Comparison of ENCODE assay signal across 29 cellular contexts in the genomic region with DNA sequence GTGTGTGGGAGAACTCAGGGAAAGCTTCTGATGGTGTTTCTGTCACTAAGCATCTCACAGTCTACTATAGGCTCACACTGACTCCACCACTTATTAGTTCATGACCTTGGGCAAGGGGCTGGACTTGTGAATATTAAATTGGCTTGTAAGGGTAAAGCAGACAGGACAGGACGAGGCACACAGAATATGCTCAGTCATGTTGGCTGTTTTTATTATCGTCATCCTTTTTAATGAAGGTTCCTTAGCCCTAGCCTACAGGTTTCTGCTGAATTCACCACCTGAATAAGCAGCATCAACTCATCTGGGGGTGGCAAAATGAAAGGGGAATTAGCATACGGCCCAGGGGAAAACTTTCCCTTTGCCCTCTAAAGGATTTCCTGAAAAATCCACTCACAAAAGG. TPM values are rescaled to one million over a fixed set of nuclear protein-coding genes. Genes with fewer than 3 reads are reported as not detected.
DNase-seq lines count a peak whose midpoint lies in the region; ATAC-seq, FAIRE-seq and TF ChIP-seq lines count a peak whose summit lies in the region.
"Had no signal": no experiment of that assay in that cellular context is flagged by ENCODE, and none has a peak within 500 bp of the region (broad histone marks: within the 10 kb centered on the region; RNA-seq: fewer than 3 reads in every experiment).

No MANE protein-coding gene starts in this region.

- H3K4me1 Mint-ChIP-seq in Caco-2 (ENCODE audit: low read depth, unreplicated experiment): peaks cover 73% of the 10 kb centered on the region
- H3K4me1 Mint-ChIP-seq in astrocyte (ENCODE audit: low read depth, unreplicated experiment): peaks cover 59% of the 10 kb centered on the region
- peaks cover 3% of the 10 kb centered on the region for H3K4me1 Mint-ChIP-seq in activated CD8-positive, alpha-beta T cell treated with anti-CD3 and anti-CD28 coated beads for 36 hours (ENCODE audit: low read depth)
- H3K4me1 Mint-ChIP-seq: activated CD4-positive, alpha-beta T cell treated with anti-CD3 and anti-CD28 coated beads for 36 hours; activated naive CD8-positive, alpha-beta T cell treated with anti-CD3 and anti-CD28 coated beads, Interleukin-2, amount 50 U/mL, for 24 hours; naive thymus-derived CD4-positive, alpha-beta T cell had no signal

- H3K9me3 Mint-ChIP-seq in Caco-2 (ENCODE audit: unreplicated experiment): no peaks in the 10 kb centered on the region
- peaks cover 2% of the 10 kb centered on the region for H3K9me3 Mint-ChIP-seq in astrocyte (ENCODE audit: unreplicated experiment)
- H3K9me3 Mint-ChIP-seq in activated CD8-positive, alpha-beta T cell treated with anti-CD3 and anti-CD28 coated beads for 36 hours: no peaks in the 10 kb centered on the region
- H3K9me3 Mint-ChIP-seq: activated naive CD8-positive, alpha-beta T cell treated with anti-CD3 and anti-CD28 coated beads, Interleukin-2, amount 50 U/mL, for 24 hours; activated T-cell treated with anti-CD3 and anti-CD28 coated beads, Interleukin-2, amount 50 U/mL, for 24 hours; CD8-positive, alpha-beta T cell had no signal

- H2AFZ ChIP-seq in astrocyte (ENCODE audit: low read depth, low read length): no peak overlapping the region

- FAIRE-seq in astrocyte (lab: Jason Lieb, UNC): no peak
- FAIRE-seq: A204.1, colon, TTC549 had no signal

- TF ChIP-seq POLR2A in prostate gland (IDR thresholded peaks at IDR 0.05): no peak

- WGBS in prostate gland: 38% methylated on average over 3 of the region's 3 CpGs

- BruUV-seq in Caco-2 (replicated peaks; lab: Mats Ljungman, UMichigan): no TSS peak

- H3K36me3 Mint-ChIP-seq in Caco-2 (ENCODE audit: insufficient read depth, unreplicated experiment) (peaks cover 9% of the 10 kb centered on the region), astrocyte (ENCODE audit: low read depth, unreplicated experiment) (no peaks in the 10 kb centered on the region)
- no peaks in the 10 kb centered on the region for H3K36me3 Mint-ChIP-seq in activated CD8-positive, alpha-beta T cell treated with anti-CD3 and anti-CD28 coated beads for 36 hours (ENCODE audit: low read depth)
- H3K36me3 Mint-ChIP-seq: CD8-positive, alpha-beta T cell; naive thymus-derived CD4-positive, alpha-beta T cell had no signal

- no peak for DNase-seq in Caco-2
- DNase-seq in astrocyte (ENCODE audit: low read depth): no peak
- peak; percentile 21 for DNase-seq in left kidney (ENCODE audit: low read depth, low spot score)
- DNase-seq in prostate gland (ENCODE audit: low spot score): no peak
- no peak for DNase-seq in activated CD8-positive, alpha-beta T cell treated with anti-CD3 and anti-CD28 coated beads for 36 hours
- DNase-seq in NCI-H526 (lab: John Stamatoyannopoulos, UW): no peak
- DNase-seq: activated CD4-positive, alpha-beta T cell treated with anti-CD3 and anti-CD28 coated beads for 36 hours; activated gamma-delta T cell treated with Interleukin-2 at 50 U/mL for 16 hours; activated naive CD8-positive, alpha-beta T cell treated with anti-CD3 and anti-CD28 coated beads, Interleukin-2, amount 50 U/mL, for 24 hours; activated T-cell treated with anti-CD3 and anti-CD28 coated beads, Interleukin-2, amount 50 U/mL, for 24 hours; brain microvascular endothelial cell; CD8-positive, alpha-beta T cell; DMS53; GDM1; Karpas-422; naive thymus-derived CD4-positive, alpha-beta T cell; right cardiac atrium; RPMI8226; stimulated activated CD4-positive, alpha-beta T cell treated with anti-CD3 and anti-CD28 coated beads, Interleukin-12 subunit alpha, Interleukin-12 subunit beta, amount 100 ng/mL, for 4 hours; stimulated activated CD4-positive, alpha-beta T cell treated with anti-CD3 and anti-CD28 coated beads, Interleukin-4, amount 100 ng/mL, for 24 hours; stimulated activated naive CD4-positive, alpha-beta T cell; T-helper 1 cell had no signal

- no peak for ATAC-seq in activated CD8-positive, alpha-beta T cell treated with anti-CD3 and anti-CD28 coated beads for 36 hours
- ATAC-seq in HG03439 (IDR thresholded peaks at IDR 0.05; ENCODE audit: unreplicated experiment) (no peak), HG02588 (IDR thresholded peaks at IDR 0.05; ENCODE audit: unreplicated experiment) (no peak)
- ATAC-seq: activated CD4-positive, alpha-beta T cell treated with anti-CD3 and anti-CD28 coated beads for 36 hours; activated naive CD8-positive, alpha-beta T cell treated with anti-CD3 and anti-CD28 coated beads, Interleukin-2, amount 50 U/mL, for 24 hours; CD8-positive, alpha-beta T cell; gastroesophageal sphincter; naive thymus-derived CD4-positive, alpha-beta T cell; right cardiac atrium had no signal

- TF ChIP-seq CTCF in Caco-2 (IDR thresholded peaks at IDR 0.05; ENCODE audit: insufficient read depth in 1 of 2, low read depth in 1 of 2, low read length in 1 of 2, severe bottlenecking in 1 of 2, unreplicated experiment in 1 of 2) (no peak), astrocyte (IDR thresholded peaks at IDR 0.05; ENCODE audit: insufficient read depth, low read depth, low read length) (no peak), prostate gland (IDR thresholded peaks at IDR 0.05) (no peak)
- no peak for TF ChIP-seq CTCF in activated CD8-positive, alpha-beta T cell treated with anti-CD3 and anti-CD28 coated beads for 36 hours (IDR thresholded peaks at IDR 0.05)

- H3K27ac ChIP-seq in astrocyte (ENCODE audit: low read depth, low read length) (peak overlapping the region; percentile 26), prostate gland (peak overlapping the region; percentile 63 to 79)
- H3K27ac ChIP-seq: brain microvascular endothelial cell, gastroesophageal sphincter had no signal

- H3K4me3 ChIP-seq in Caco-2 (ENCODE audit: low read depth, low read length) (no peak overlapping the region), astrocyte (ENCODE audit: insufficient read depth, low read depth, low read length) (no peak overlapping the region), prostate gland (no peak overlapping the region)
- H3K4me3 ChIP-seq: gastroesophageal sphincter had no signal

- intact Hi-C loops in Caco-2 (cut with micrococcal nuclease; ENCODE audit: unreplicated experiment) (loop anchor here (2.0 to 5.0 kb wide), 4 partner anchors 40 to 75 kb away; a partner anchor contains a TSS), prostate gland (cut with DNase I) (no loop called here)
- intact Hi-C loops in activated CD8-positive, alpha-beta T cell treated with anti-CD3 and anti-CD28 coated beads for 36 hours (cut with micrococcal nuclease): no loop called here

- H3K27me3 ChIP-seq in Caco-2 (replicated peaks; ENCODE audit: control insufficient read depth, insufficient read depth, low read length) (no peaks in the 10 kb centered on the region), astrocyte (ENCODE audit: insufficient read depth, low read length) (no peaks in the 10 kb centered on the region), prostate gland (replicated peaks; ENCODE audit: insufficient read depth) (no peaks in the 10 kb centered on the region)
- H3K27me3 ChIP-seq: brain microvascular endothelial cell, gastroesophageal sphincter had no signal

- H3K4me3 Mint-ChIP-seq in Caco-2 (ENCODE audit: unreplicated experiment): peak overlapping the region; percentile 41
- no peak overlapping the region for H3K4me3 Mint-ChIP-seq in astrocyte (ENCODE audit: unreplicated experiment)
- H3K4me3 Mint-ChIP-seq in activated CD8-positive, alpha-beta T cell treated with anti-CD3 and anti-CD28 coated beads for 36 hours: no peak overlapping the region
- H3K4me3 Mint-ChIP-seq: activated CD4-positive, alpha-beta T cell treated with anti-CD3 and anti-CD28 coated beads for 36 hours; activated naive CD8-positive, alpha-beta T cell treated with anti-CD3 and anti-CD28 coated beads, Interleukin-2, amount 50 U/mL, for 24 hours; activated T-cell treated with anti-CD3 and anti-CD28 coated beads, Interleukin-2, amount 50 U/mL, for 24 hours; CD8-positive, alpha-beta T cell; naive thymus-derived CD4-positive, alpha-beta T cell had no signal

- H3K9ac ChIP-seq in astrocyte (ENCODE audit: low read length): no peak overlapping the region

- H3K4me2 ChIP-seq in astrocyte (ENCODE audit: low read length): no peak overlapping the region

- H3K36me3 ChIP-seq in Caco-2 (ENCODE audit: control insufficient read depth, insufficient read depth, low read length) (no peaks in the 10 kb centered on the region), astrocyte (ENCODE audit: insufficient read depth, low read length) (no peaks in the 10 kb centered on the region), prostate gland (no peaks in the 10 kb centered on the region)
- H3K36me3 ChIP-seq: brain microvascular endothelial cell, gastroesophageal sphincter had no signal

- H4K20me1 ChIP-seq in astrocyte (ENCODE audit: insufficient read depth, low read length): no peaks in the 10 kb centered on the region

- CTCF ChIA-PET in Caco-2 (lab: Charles Lee): no interaction called here
- CTCF ChIA-PET in activated CD8-positive, alpha-beta T cell treated with anti-CD3 and anti-CD28 coated beads for 36 hours (lab: Charles Lee): no interaction called here

- H3K27ac Mint-ChIP-seq in Caco-2 (ENCODE audit: unreplicated experiment): peak overlapping the region; percentile 90
- peak overlapping the region; percentile 100 for H3K27ac Mint-ChIP-seq in astrocyte (ENCODE audit: unreplicated experiment)
- no peak overlapping the region for H3K27ac Mint-ChIP-seq in activated CD8-positive, alpha-beta T cell treated with anti-CD3 and anti-CD28 coated beads for 36 hours
- H3K27ac Mint-ChIP-seq: activated CD4-positive, alpha-beta T cell treated with anti-CD3 and anti-CD28 coated beads for 36 hours; activated naive CD8-positive, alpha-beta T cell treated with anti-CD3 and anti-CD28 coated beads, Interleukin-2, amount 50 U/mL, for 24 hours; activated T-cell treated with anti-CD3 and anti-CD28 coated beads, Interleukin-2, amount 50 U/mL, for 24 hours; CD8-positive, alpha-beta T cell; naive thymus-derived CD4-positive, alpha-beta T cell had no signal

- POLR2A ChIA-PET in Caco-2 (lab: Charles Lee): interaction anchor here (0.7 kb wide), 1 partner anchor 379 kb away, joined by 6 read pairs; a partner anchor contains a TSS
- POLR2A ChIA-PET in activated CD8-positive, alpha-beta T cell treated with anti-CD3 and anti-CD28 coated beads for 36 hours (lab: Charles Lee): no interaction called here

- no peaks in the 10 kb centered on the region for H3K27me3 Mint-ChIP-seq in Caco-2 (ENCODE audit: insufficient read depth, unreplicated experiment)
- no peaks in the 10 kb centered on the region for H3K27me3 Mint-ChIP-seq in astrocyte (ENCODE audit: low read depth, unreplicated experiment)
- peaks cover 2% of the 10 kb centered on the region for H3K27me3 Mint-ChIP-seq in activated CD8-positive, alpha-beta T cell treated with anti-CD3 and anti-CD28 coated beads for 36 hours
- H3K27me3 Mint-ChIP-seq: activated CD4-positive, alpha-beta T cell treated with anti-CD3 and anti-CD28 coated beads for 36 hours; activated naive CD8-positive, alpha-beta T cell treated with anti-CD3 and anti-CD28 coated beads, Interleukin-2, amount 50 U/mL, for 24 hours; activated T-cell treated with anti-CD3 and anti-CD28 coated beads, Interleukin-2, amount 50 U/mL, for 24 hours had no signal

- no peaks in the 10 kb centered on the region for H3K9me3 ChIP-seq in Caco-2
- no peaks in the 10 kb centered on the region for H3K9me3 ChIP-seq in astrocyte (ENCODE audit: insufficient read depth, low read depth, low read length)
- H3K9me3 ChIP-seq in prostate gland: no peaks in the 10 kb centered on the region
- H3K9me3 ChIP-seq: gastroesophageal sphincter had no signal

- H3K79me2 ChIP-seq in astrocyte (ENCODE audit: insufficient read depth, low read length): no peaks in the 10 kb centered on the region

- H3K4me1 ChIP-seq in Caco-2 (peaks cover 75% of the 10 kb centered on the region), astrocyte (ENCODE audit: insufficient read depth, low read length) (peaks cover 6% of the 10 kb centered on the region), prostate gland (replicated peaks) (peaks cover 8% of the 10 kb centered on the region)
- H3K4me1 ChIP-seq: gastroesophageal sphincter had no signal

RNA-seq across cellular contexts. Expression of a gene that starts 39.6 kb away (rescaled TPM):
- 17.6 and 18.7 TPM in 2 replicates for total RNA-seq in Caco-2 (2022)
- not detected in 2 replicates for total RNA-seq in astrocyte
- total RNA-seq in prostate gland: under 1 TPM in 1 of 2 donors, not detected in 1; 0.14 TPM
- 1 to 10 TPM; 1.0 to 1.2 TPM for total RNA-seq in activated CD8-positive, alpha-beta T cell treated with anti-CD3 and anti-CD28 coated beads for 36 hours
- total RNA-seq: SK-MEL-5 had no signal
